ENCODE assay signal across 18 cellular contexts in genomic region chr1:87717167-87717670, GRCh38.
"Had no signal": no experiment of that assay in that cellular context is flagged by ENCODE, and none has a peak within 500 bp of the region (broad histone marks: within the 10 kb centered on the region; RNA-seq: fewer than 3 reads in every experiment).

No MANE protein-coding gene starts in this region.

- H3K9me3 Mint-ChIP-seq: endodermal cell; naive thymus-derived CD4-positive, alpha-beta T cell; stimulated activated effector memory CD8-positive, alpha-beta T cell treated with anti-CD3 and anti-CD28 coated beads, Interleukin-12 subunit alpha, Interleukin-12 subunit beta, amount 100 ng/mL, for 72 hours; type B pancreatic cell had no signal

- DNase-seq: effector CD4-positive, alpha-beta T cell; endodermal cell; erythroblast; foreskin melanocyte; head of caudate nucleus; hypothalamus; kidney glomerular epithelial cell; mesendoderm; naive thymus-derived CD4-positive, alpha-beta T cell; psoas muscle; retina; right lobe of liver; stimulated activated CD4-positive, alpha-beta T cell treated with anti-CD3 and anti-CD28 coated beads, Interleukin-12 subunit alpha, Interleukin-12 subunit beta, amount 100 ng/mL, for 4 hours; stimulated activated CD8-positive, alpha-beta memory T cell treated with anti-CD3 and anti-CD28 coated beads, Interleukin-4, amount 100 ng/mL, for 48 hours; stimulated activated naive CD8-positive, alpha-beta T cell treated with anti-CD3 and anti-CD28 coated beads, Interleukin-15, Interleukin-2, amounts not matched to agents 100 U/mL and 50 U/mL, for 24 hours; thyroid gland had no signal

- H3K27ac Mint-ChIP-seq: endodermal cell; naive thymus-derived CD4-positive, alpha-beta T cell; stimulated activated effector memory CD8-positive, alpha-beta T cell treated with anti-CD3 and anti-CD28 coated beads, Interleukin-12 subunit alpha, Interleukin-12 subunit beta, amount 100 ng/mL, for 72 hours had no signal

- H3K36me3 Mint-ChIP-seq: naive thymus-derived CD4-positive, alpha-beta T cell; stimulated activated effector memory CD8-positive, alpha-beta T cell treated with anti-CD3 and anti-CD28 coated beads, Interleukin-12 subunit alpha, Interleukin-12 subunit beta, amount 100 ng/mL, for 72 hours; type B pancreatic cell had no signal

- H3K4me1 Mint-ChIP-seq: stimulated activated effector memory CD8-positive, alpha-beta T cell treated with anti-CD3 and anti-CD28 coated beads, Interleukin-12 subunit alpha, Interleukin-12 subunit beta, amount 100 ng/mL, for 72 hours had no signal

- H3K4me3 Mint-ChIP-seq: endodermal cell; naive thymus-derived CD4-positive, alpha-beta T cell; stimulated activated effector memory CD8-positive, alpha-beta T cell treated with anti-CD3 and anti-CD28 coated beads, Interleukin-12 subunit alpha, Interleukin-12 subunit beta, amount 100 ng/mL, for 72 hours; type B pancreatic cell had no signal

- H3K27me3 Mint-ChIP-seq: type B pancreatic cell had no signal
